Comparison of ENCODE assay signal across 2 cellular contexts in the genomic region with DNA sequence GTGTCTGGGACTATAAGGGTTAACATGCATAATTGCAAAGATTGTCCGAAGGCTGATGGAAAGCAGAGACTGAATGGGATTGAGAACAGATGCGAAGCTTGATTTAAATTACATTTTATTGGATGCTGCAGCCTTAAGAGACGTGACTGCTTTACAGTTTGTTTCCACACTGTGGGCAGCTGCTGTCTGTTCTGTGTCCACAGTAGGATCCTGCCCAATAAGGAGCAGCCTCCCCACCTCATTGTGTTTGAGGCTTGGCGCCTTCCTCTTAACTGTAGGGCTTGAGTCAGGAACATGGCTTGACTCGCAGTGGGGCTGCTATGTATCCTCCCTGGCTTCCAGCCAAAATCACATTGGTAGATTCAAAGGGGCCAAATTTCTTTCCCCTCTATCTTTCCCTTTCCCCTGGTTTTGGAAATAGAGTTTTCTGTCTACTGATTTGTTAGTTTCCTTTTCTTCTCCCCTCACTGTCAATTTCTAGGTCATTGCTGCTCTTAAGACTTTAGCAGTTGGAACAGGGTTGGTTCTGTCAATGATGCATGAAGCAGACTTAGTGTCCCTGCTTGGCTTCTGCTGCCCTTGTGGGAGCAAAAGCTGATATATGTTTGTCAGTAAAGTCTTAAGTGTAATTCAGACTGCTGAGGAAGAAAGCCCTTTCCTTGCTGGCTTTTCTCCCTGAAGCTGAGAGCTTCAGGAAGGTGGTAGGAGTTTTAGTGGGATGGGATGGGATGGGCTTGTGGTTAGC.
TF ChIP-seq lines count a peak whose summit lies in the region.

No MANE protein-coding gene starts in this region.

TF ChIP-seq in Ishikawa, 13 proteins besides CTCF, POLR2A, EP300 and RAD21:
- TF ChIP-seq NFIC (IDR thresholded peaks at IDR 0.05) (0 out of 2 replicates have a peak, but pooled peaks have one; percentile 24), TEAD4 (IDR thresholded peaks at IDR 0.05) (no peak)
- TF ChIP-seq, protein P1, sequence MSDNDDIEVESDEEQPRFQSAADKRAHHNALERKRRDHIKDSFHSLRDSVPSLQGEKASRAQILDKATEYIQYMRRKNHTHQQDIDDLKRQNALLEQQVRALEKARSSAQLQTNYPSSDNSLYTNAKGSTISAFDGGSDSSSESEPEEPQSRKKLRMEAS (IDR thresholded peaks at IDR 0.05) = no peak
TF ChIP-seq in Ishikawa: peak in this region for 1.

TF ChIP-seq in GM12878, 131 proteins besides CTCF, POLR2A, EP300 and RAD21:
- TF ChIP-seq YBX1 (IDR thresholded peaks at IDR 0.05) (no peak), SRF (IDR thresholded peaks at IDR 0.05; ENCODE audit: low read depth in 2 of 2, low read length in 2 of 2) (no peak), STAT3 (IDR thresholded peaks at IDR 0.05; ENCODE audit: low read depth, low read length) (no peak), RBBP5 (conservative IDR thresholded peaks at IDR 0.05) (no peak), IRF5 (IDR thresholded peaks at IDR 0.05; ENCODE audit: borderline replicate concordance) (no peak), SMC3 (IDR thresholded peaks at IDR 0.05; ENCODE audit: borderline replicate concordance, low read length) (no peak), NFXL1 (IDR thresholded peaks at IDR 0.05; ENCODE audit: borderline replicate concordance) (no peak)
- TF ChIP-seq, protein P2, sequence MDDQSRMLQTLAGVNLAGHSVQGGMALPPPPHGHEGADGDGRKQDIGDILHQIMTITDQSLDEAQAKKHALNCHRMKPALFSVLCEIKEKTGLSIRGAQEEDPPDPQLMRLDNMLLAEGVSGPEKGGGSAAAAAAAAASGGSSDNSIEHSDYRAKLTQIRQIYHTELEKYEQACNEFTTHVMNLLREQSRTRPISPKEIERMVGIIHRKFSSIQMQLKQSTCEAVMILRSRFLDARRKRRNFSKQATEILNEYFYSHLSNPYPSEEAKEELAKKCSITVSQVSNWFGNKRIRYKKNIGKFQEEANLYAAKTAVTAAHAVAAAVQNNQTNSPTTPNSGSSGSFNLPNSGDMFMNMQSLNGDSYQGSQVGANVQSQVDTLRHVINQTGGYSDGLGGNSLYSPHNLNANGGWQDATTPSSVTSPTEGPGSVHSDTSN (IDR thresholded peaks at IDR 0.05; ENCODE audit: insufficient replicate concordance, low read depth, low read length) = no peak
- TF ChIP-seq, protein P3, sequence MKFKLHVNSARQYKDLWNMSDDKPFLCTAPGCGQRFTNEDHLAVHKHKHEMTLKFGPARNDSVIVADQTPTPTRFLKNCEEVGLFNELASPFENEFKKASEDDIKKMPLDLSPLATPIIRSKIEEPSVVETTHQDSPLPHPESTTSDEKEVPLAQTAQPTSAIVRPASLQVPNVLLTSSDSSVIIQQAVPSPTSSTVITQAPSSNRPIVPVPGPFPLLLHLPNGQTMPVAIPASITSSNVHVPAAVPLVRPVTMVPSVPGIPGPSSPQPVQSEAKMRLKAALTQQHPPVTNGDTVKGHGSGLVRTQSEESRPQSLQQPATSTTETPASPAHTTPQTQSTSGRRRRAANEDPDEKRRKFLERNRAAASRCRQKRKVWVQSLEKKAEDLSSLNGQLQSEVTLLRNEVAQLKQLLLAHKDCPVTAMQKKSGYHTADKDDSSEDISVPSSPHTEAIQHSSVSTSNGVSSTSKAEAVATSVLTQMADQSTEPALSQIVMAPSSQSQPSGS (IDR thresholded peaks at IDR 0.05; ENCODE audit: low read length) = no peak
